In the genomic region with DNA sequence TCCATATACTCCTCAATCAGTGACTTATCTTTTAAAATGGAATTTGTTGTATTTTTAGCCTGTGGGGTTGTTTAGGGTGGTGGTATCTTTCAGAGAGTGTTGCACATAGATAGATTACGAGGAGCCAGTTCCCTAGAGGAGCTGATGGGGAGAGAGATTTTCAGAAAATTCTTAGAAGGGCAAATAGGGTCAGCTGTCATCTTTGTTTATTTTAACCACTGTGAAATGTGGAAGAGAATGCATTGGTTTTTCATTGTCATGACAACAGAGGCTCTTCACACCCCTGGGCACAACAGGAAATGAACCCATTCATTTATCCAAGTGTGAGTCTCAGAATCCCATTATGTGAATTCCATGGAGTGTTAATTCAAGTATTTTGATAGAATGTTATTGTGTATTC, we compare ENCODE assay signal across 16 cellular contexts.
DNase-seq lines count a peak whose midpoint lies in the region; TF ChIP-seq lines count a peak whose summit lies in the region.
"Had no signal": no experiment of that assay in that cellular context is flagged by ENCODE, and none has a peak within 500 bp of the region (broad histone marks: within the 10 kb centered on the region; RNA-seq: fewer than 3 reads in every experiment).

No MANE protein-coding gene starts in this region.

- TF ChIP-seq CTCF in CD14-positive monocyte (IDR thresholded peaks at IDR 0.05) (no peak), VCaP (conservative IDR thresholded peaks at IDR 0.05) (no peak), MCF 10A (IDR thresholded peaks at IDR 0.05; ENCODE audit: unreplicated experiment) (no peak)

- H3K4me3 ChIP-seq in HUES48 (ENCODE audit: low read depth, low read length) = no peak overlapping the region
- H3K4me3 ChIP-seq: colonic mucosa, mucosa of descending colon, right atrium auricular region had no signal

- H3K9me3 Mint-ChIP-seq in CD14-positive monocyte (peaks cover 0 to 4% (median 0%) of the 10 kb centered on the region in 7 donors), MCF 10A (ENCODE audit: unreplicated experiment) (peaks cover 8% of the 10 kb centered on the region)

- H3K27ac Mint-ChIP-seq in CD14-positive monocyte (peak overlapping the region in 4 of 7 donors; percentile 8 to 68 (median 40)), MCF 10A (ENCODE audit: low read depth, unreplicated experiment) (no peak overlapping the region)

- BruUV-seq in MCF 10A (replicated peaks; lab: Mats Ljungman, UMichigan) = no TSS peak

- peaks cover 19 to 35% of the 10 kb centered on the region in 2 donors for H3K36me3 Mint-ChIP-seq in CD14-positive monocyte
- H3K36me3 Mint-ChIP-seq in MCF 10A (ENCODE audit: insufficient read depth, unreplicated experiment) = peaks cover 5% of the 10 kb centered on the region

- H3K27me3 Mint-ChIP-seq in CD14-positive monocyte (ENCODE audit: low read depth in 3 of 3) (peaks cover 0 to 2% (median 0%) of the 10 kb centered on the region in 3 donors), MCF 10A (ENCODE audit: insufficient read depth, unreplicated experiment) (no peaks in the 10 kb centered on the region)

- H3K9me3 ChIP-seq in HUES48 (ENCODE audit: control insufficient read depth, insufficient read depth, low read length) = no peaks in the 10 kb centered on the region
- H3K9me3 ChIP-seq: colonic mucosa had no signal

- H3K4me1 Mint-ChIP-seq in CD14-positive monocyte (peaks cover 94% of the 10 kb centered on the region), MCF 10A (ENCODE audit: insufficient read depth, unreplicated experiment) (peaks cover 49% of the 10 kb centered on the region)

- CTCF ChIA-PET in MCF 10A (lab: Yijun Ruan, JAX) = interaction anchor here (0.6 to 1.0 kb wide), 3 partner anchors 53 to 1224 kb away, joined by 3 read pairs; no protein-coding TSS in a partner anchor

- intact Hi-C loops in CD14-positive monocyte (cut with micrococcal nuclease) (no loop called here), MCF 10A (cut with micrococcal nuclease) (no loop called here)

- no peaks in the 10 kb centered on the region for H3K36me3 ChIP-seq in HUES48 (ENCODE audit: control insufficient read depth, insufficient read depth, low read length)
- H3K36me3 ChIP-seq: colonic mucosa, right atrium auricular region had no signal

- H3K4me3 Mint-ChIP-seq in CD14-positive monocyte (no peak overlapping the region), MCF 10A (ENCODE audit: unreplicated experiment) (no peak overlapping the region)

- POLR2A ChIA-PET in MCF 10A (lab: Yijun Ruan, JAX) = interaction anchor here (0.6 to 0.8 kb wide), 2 partner anchors 174 to 185 kb away, joined by 3 read pairs; no protein-coding TSS in a partner anchor

- H3K27me3 ChIP-seq in HUES48 (ENCODE audit: control insufficient read depth, insufficient read depth, low read length) = no peaks in the 10 kb centered on the region
- H3K27me3 ChIP-seq: colonic mucosa, right atrium auricular region had no signal

- H3K4me1 ChIP-seq in HUES48 (ENCODE audit: control insufficient read depth, insufficient read depth, low read length) = peaks cover 97% of the 10 kb centered on the region
- H3K4me1 ChIP-seq: colonic mucosa had no signal

- DNase-seq in CD14-positive monocyte (ENCODE audit: low spot score) = no peak
- peak; percentile 29 to 40 for DNase-seq in lung microvascular endothelial cell (ENCODE audit: low read depth in 2 of 2)
- DNase-seq in SIG-M5 treated with dmso at 0.1 percent for 504 hours (lab: John Stamatoyannopoulos, UW; ENCODE audit: unreplicated experiment) = no peak
- DNase-seq in MCF 10A (ENCODE audit: unreplicated experiment) = no peak
- DNase-seq in superior temporal gyrus (ENCODE audit: extremely low spot score) = no peak
- DNase-seq in activated CD4-positive, CD25-positive, alpha-beta regulatory T cell (lab: John Stamatoyannopoulos, UW) = no peak
- DNase-seq: activated gamma-delta T cell treated with Interleukin-2 at 50 U/mL for 16 hours, C1 segment of cervical spinal cord, colonic mucosa, mucosa of descending colon, NCI-H510A treated with DMSO at 0.1 percent for 48 hours, substantia nigra had no signal

- H3K9ac ChIP-seq in HUES48 (ENCODE audit: low read depth, low read length) = no peak overlapping the region

- H3K27ac ChIP-seq in HUES48 (ENCODE audit: low read depth, low read length) (peak overlapping the region; percentile 76), VCaP (peak overlapping the region; percentile 62)
- H3K27ac ChIP-seq: colonic mucosa, HL-60, right atrium auricular region had no signal

Comparison
In these comparisons a context has a peak if more than half of its experiments do, and no peak if none do; other contexts are left out.
1. DNase-seq: peak in lung microvascular endothelial cell (2 of 2); none in CD14-positive monocyte (single experiment), SIG-M5 treated with dmso at 0.1 percent for 504 hours (single experiment), MCF 10A (single experiment), superior temporal gyrus (single experiment) and activated CD4-positive, CD25-positive, alpha-beta regulatory T cell (0 of 4).